Comparison of ENCODE assay signal across 25 cellular contexts in the genomic region with DNA sequence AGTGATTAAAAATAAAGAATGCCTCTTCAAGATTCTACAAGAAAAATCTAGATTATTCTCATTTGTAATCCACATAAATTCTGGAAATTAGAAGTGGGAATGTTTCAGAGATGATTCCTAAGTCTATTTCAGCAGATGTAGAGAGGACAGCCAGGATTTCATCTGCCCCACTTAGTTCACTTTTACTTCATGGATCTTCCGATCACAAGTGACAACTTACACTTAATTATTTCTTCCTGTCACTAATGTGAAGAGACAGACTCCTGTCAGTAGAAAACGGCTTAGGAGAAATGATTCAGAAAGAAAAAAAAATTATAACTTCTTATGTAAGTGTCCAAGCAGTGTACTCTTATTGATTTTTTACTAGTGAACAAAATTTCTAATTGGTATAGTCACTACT.
"Had no signal": no experiment of that assay in that cellular context is flagged by ENCODE, and none has a peak within 500 bp of the region (broad histone marks: within the 10 kb centered on the region; RNA-seq: fewer than 3 reads in every experiment).

No MANE protein-coding gene starts in this region.

- FAIRE-seq: urothelium cell line had no signal

- H3K36me3 ChIP-seq: stomach, suprapubic skin, thoracic aorta, thyroid gland, tibial artery, tibial nerve, transverse colon, upper lobe of left lung, upper lobe of right lung, uterus, vagina had no signal

- H3K27ac ChIP-seq: stomach, suprapubic skin, testis, thoracic aorta, thyroid gland, tibial artery, tibial nerve, transverse colon, upper lobe of left lung, upper lobe of right lung, uterus, vagina had no signal

- H3K9me3 ChIP-seq: testis, thoracic aorta, thyroid gland, transverse colon, upper lobe of right lung, uterus, vagina had no signal

- H3K4me3 ChIP-seq: stomach, suprapubic skin, testis, thoracic aorta, thyroid gland, tibial artery, tibial nerve, transverse colon, upper lobe of left lung, upper lobe of right lung, uterus, vagina had no signal

- DNase-seq: stimulated activated CD4-positive, alpha-beta T cell treated with anti-CD3 and anti-CD28 coated beads, Interleukin-2, amount 100 ng/mL, for 48 hours; stimulated activated CD4-positive, alpha-beta T cell treated with anti-CD3 and anti-CD28 coated beads, Interleukin-4, amount 100 ng/mL, for 1 hour; stimulated activated CD4-positive, alpha-beta T cell treated with anti-CD3 and anti-CD28 coated beads, Interleukin-4, amount 100 ng/mL, for 24 hours; stimulated activated CD4-positive, alpha-beta T cell treated with anti-CD3 and anti-CD28 coated beads, Interleukin-4, amount 100 ng/mL, for 4 hours; stimulated activated CD8-positive, alpha-beta memory T cell treated with anti-CD3 and anti-CD28 coated beads, Interleukin-4, amount 100 ng/mL, for 48 hours; stimulated activated naive B cell treated with anti-CD40 and anti-IgM and Interleukin-4, amounts not matched to agents 10 μg/mL and 1 μg/mL and 100 μg/mL, for 72 hours; stimulated activated naive CD4-positive, alpha-beta T cell; stimulated activated naive CD4-positive, alpha-beta T cell treated with Interleukin-2 at 50 U/mL for 16 hours; stimulated activated naive CD8-positive, alpha-beta T cell treated with anti-CD3 and anti-CD28 coated beads, Interleukin-15, amount 100 ng/mL, for 72 hours; stimulated activated naive CD8-positive, alpha-beta T cell treated with anti-CD3 and anti-CD28 coated beads, Interleukin-15, Interleukin-2, amounts not matched to agents 100 U/mL and 50 U/mL, for 24 hours; stomach; substantia nigra; testis; thyroid gland; tibial artery; transverse colon; trophoblast cell; upper lobe of left lung; upper lobe of right lung; uterus had no signal

- H3K27me3 ChIP-seq: stomach, suprapubic skin, testis, thyroid gland, tibial artery, tibial nerve, transverse colon, upper lobe of left lung, upper lobe of right lung, uterus, vagina had no signal
